8 cellular contexts compared by ENCODE assay signal in genomic region chr1:205505791-205506190, GRCh38. TPM values are rescaled to one million over a fixed set of nuclear protein-coding genes. Genes with fewer than 3 reads are reported as not detected.
DNase-seq lines count a peak whose midpoint lies in the region; ATAC-seq and TF ChIP-seq lines count a peak whose summit lies in the region.

No MANE protein-coding gene starts in this region.

- H3K9me3 ChIP-seq in HAP-1: no peaks in the 10 kb centered on the region
- H3K9me3 ChIP-seq in ascending aorta: no peaks in the 10 kb centered on the region
- H3K9me3 ChIP-seq in spleen: no peaks in the 10 kb centered on the region

- peak overlapping the region; percentile 47 for H3K4me3 ChIP-seq in HAP-1
- peak overlapping the region; percentile 86 to 92 for H3K4me3 ChIP-seq in ascending aorta
- H3K4me3 ChIP-seq in kidney epithelial cell (ENCODE audit: low read depth, low read length): peak overlapping the region; percentile 69
- peak overlapping the region in 7 of 8 donors; percentile 45 to 83 (median 57) for H3K4me3 ChIP-seq in spleen

- ATAC-seq in GM21528 (IDR thresholded peaks at IDR 0.05; ENCODE audit: low FRiP score, unreplicated experiment) (no peak), GM21717 (IDR thresholded peaks at IDR 0.05; ENCODE audit: unreplicated experiment) (no peak)

- H3K27ac ChIP-seq in ascending aorta (peak overlapping the region; percentile 59 to 69), spleen (peak overlapping the region in 6 of 8 donors; percentile 47 to 77 (median 70))

- no peak for TF ChIP-seq POLR2A in spleen (IDR thresholded peaks at IDR 0.05)

- in situ Hi-C loops in HAP-1 (cut with MboI; ENCODE audit: low sequenced_read_pairs): no loop called here

- H3K4me1 ChIP-seq in HAP-1 (no peaks in the 10 kb centered on the region; the same call in 1 of the 2 replicates), ascending aorta (peaks cover 5 to 26% of the 10 kb centered on the region in 2 donors), spleen (peaks cover 0 to 40% (median 19%) of the 10 kb centered on the region in 6 donors)

- intact Hi-C loops in ascending aorta (cut with DNase I): no loop called here
- intact Hi-C loops in spleen (cut with DNase I; ENCODE audit: low total_unique reads): no loop called here

- TF ChIP-seq CTCF in ascending aorta (IDR thresholded peaks at IDR 0.05): no peak
- TF ChIP-seq CTCF in kidney epithelial cell (IDR thresholded peaks at IDR 0.05; ENCODE audit: insufficient read depth, low read length, poor library complexity, severe bottlenecking): no peak
- TF ChIP-seq CTCF in spleen (IDR thresholded peaks at IDR 0.05 in 8 of 11, conservative IDR thresholded peaks at IDR 0.05 in 3 of 11): no peak

- H3K36me3 ChIP-seq in HAP-1 (replicated peaks) (no peaks in the 10 kb centered on the region), ascending aorta (no peaks in the 10 kb centered on the region), kidney epithelial cell (ENCODE audit: control insufficient read depth, insufficient read depth, low read length) (no peaks in the 10 kb centered on the region), spleen (no peaks in the 10 kb centered on the region)

- WGBS in spleen, 5 donors: 56 to 77% (median 68%) methylated on average over 9 to 15 of the region's 15 CpGs

- H3K27me3 ChIP-seq in HAP-1 (ENCODE audit: low read depth) (no peaks in the 10 kb centered on the region), ascending aorta (no peaks in the 10 kb centered on the region), kidney epithelial cell (ENCODE audit: control insufficient read depth, insufficient read depth, low read length) (no peaks in the 10 kb centered on the region), spleen (replicated peaks in 1 of 7) (peaks cover 0 to 16% (median 0%) of the 10 kb centered on the region in 7 donors)

- DNase-seq in HAP-1 (ENCODE audit: low spot score in 2 of 2) (no peak), ascending aorta (ENCODE audit: low spot score in 2 of 2) (peak; percentile 63 to 88), kidney epithelial cell (ENCODE audit: low read depth) (no peak), spleen (no peak), cerebellar cortex (ENCODE audit: low spot score) (no peak), GF-D8 (lab: John Stamatoyannopoulos, UW) (no peak)

RNA-seq across cellular contexts. Expression of gene CDK18, which starts 1.3 kb away (rescaled TPM):
- total RNA-seq in ascending aorta: 70.0 TPM
- total RNA-seq in kidney epithelial cell: 12.1 and 14.0 TPM in 2 replicates
- total RNA-seq in spleen: 10 to 100 TPM; 14.1 to 25.3 (median 22.4) TPM
- polyA plus RNA-seq in spleen: 10 to 100 TPM in 1 of 3 donors, 1 to 10 TPM in 2; 3.5 to 15.3 (median 5.5) TPM

RNA-seq across cellular contexts. Expression of gene BLACAT1, which starts 49.9 kb away (rescaled TPM):
- total RNA-seq in ascending aorta (not detected), kidney epithelial cell (1.5 and 2.0 TPM in 2 replicates), spleen (under 1 TPM in 5 of 7 donors, not detected in 2; 0.19 to 0.51 (median 0.24) TPM)
- polyA plus RNA-seq in spleen: under 1 TPM in 1 of 3 donors, not detected in 2; 0.02 TPM

Comparison
In these comparisons a context has a peak if more than half of its experiments do, and no peak if none do; other contexts are left out.
1. DNase-seq: peak in ascending aorta (2 of 2); none in HAP-1 (0 of 2), kidney epithelial cell (single experiment), spleen (single experiment), cerebellar cortex (single experiment) and GF-D8 (single experiment).
2. Peak in every context shown above with its lines, with median percentiles within 50 percentile points of each other: H3K4me3 ChIP-seq.